Comparison of ENCODE assay signal across 1 cellular context in the genomic region with DNA sequence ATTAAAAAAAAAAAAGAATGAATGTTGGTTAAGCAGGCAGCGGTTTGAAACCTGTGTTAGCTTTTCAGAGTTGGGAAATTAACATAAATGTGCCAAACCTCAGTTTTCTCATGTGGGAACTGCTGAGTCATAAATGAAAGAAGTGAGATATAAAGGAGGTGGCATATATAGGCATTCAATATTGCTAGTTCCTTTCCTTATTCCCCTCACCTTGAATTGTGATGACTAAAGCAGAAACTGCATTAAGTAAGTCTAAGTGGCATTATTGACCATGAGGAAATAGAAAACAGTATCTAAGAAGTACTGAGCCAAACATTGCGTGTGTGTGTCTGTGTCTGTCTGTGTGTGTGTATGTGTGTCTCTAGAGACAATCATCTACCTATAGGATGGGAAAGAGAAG.
TF ChIP-seq lines count a peak whose summit lies in the region.

No MANE protein-coding gene starts in this region.

TF ChIP-seq in GM12878, 131 proteins besides CTCF, POLR2A, EP300 and RAD21 (continued from another document):
- TF ChIP-seq, protein P1, sequence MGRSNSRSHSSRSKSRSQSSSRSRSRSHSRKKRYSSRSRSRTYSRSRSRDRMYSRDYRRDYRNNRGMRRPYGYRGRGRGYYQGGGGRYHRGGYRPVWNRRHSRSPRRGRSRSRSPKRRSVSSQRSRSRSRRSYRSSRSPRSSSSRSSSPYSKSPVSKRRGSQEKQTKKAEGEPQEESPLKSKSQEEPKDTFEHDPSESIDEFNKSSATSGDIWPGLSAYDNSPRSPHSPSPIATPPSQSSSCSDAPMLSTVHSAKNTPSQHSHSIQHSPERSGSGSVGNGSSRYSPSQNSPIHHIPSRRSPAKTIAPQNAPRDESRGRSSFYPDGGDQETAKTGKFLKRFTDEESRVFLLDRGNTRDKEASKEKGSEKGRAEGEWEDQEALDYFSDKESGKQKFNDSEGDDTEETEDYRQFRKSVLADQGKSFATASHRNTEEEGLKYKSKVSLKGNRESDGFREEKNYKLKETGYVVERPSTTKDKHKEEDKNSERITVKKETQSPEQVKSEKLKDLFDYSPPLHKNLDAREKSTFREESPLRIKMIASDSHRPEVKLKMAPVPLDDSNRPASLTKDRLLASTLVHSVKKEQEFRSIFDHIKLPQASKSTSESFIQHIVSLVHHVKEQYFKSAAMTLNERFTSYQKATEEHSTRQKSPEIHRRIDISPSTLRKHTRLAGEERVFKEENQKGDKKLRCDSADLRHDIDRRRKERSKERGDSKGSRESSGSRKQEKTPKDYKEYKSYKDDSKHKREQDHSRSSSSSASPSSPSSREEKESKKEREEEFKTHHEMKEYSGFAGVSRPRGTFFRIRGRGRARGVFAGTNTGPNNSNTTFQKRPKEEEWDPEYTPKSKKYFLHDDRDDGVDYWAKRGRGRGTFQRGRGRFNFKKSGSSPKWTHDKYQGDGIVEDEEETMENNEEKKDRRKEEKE (IDR thresholded peaks at IDR 0.05): no peak
- no peak for TF ChIP-seq EGR1 (IDR thresholded peaks at IDR 0.05; ENCODE audit: borderline replicate concordance in 1 of 2, low read depth in 2 of 2, low read length in 2 of 2)
- TF ChIP-seq, protein P2, sequence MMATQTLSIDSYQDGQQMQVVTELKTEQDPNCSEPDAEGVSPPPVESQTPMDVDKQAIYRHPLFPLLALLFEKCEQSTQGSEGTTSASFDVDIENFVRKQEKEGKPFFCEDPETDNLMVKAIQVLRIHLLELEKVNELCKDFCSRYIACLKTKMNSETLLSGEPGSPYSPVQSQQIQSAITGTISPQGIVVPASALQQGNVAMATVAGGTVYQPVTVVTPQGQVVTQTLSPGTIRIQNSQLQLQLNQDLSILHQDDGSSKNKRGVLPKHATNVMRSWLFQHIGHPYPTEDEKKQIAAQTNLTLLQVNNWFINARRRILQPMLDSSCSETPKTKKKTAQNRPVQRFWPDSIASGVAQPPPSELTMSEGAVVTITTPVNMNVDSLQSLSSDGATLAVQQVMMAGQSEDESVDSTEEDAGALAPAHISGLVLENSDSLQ (IDR thresholded peaks at IDR 0.05): no peak
